17 cellular contexts compared by ENCODE assay signal in genomic region chr14:33774161-33774560, GRCh38.
"Had no signal": no experiment of that assay in that cellular context is flagged by ENCODE, and none has a peak within 500 bp of the region (broad histone marks: within the 10 kb centered on the region; RNA-seq: fewer than 3 reads in every experiment).

No MANE protein-coding gene starts in this region.

- H2AFZ ChIP-seq: hepatocyte had no signal

- H3K9me3 Mint-ChIP-seq: naive thymus-derived CD4-positive, alpha-beta T cell had no signal

- H3K36me3 ChIP-seq: esophagus muscularis mucosa, gastroesophageal sphincter, heart left ventricle, left lung, lower lobe of right lung had no signal

- H3K79me2 ChIP-seq: hepatocyte had no signal

- H3K4me2 ChIP-seq: hepatocyte had no signal

- H3K27me3 ChIP-seq: dorsolateral prefrontal cortex, esophagus muscularis mucosa, foreskin keratinocyte, gastroesophageal sphincter, heart left ventricle, left lung had no signal

- H3K9me3 ChIP-seq: esophagus muscularis mucosa, gastroesophageal sphincter, heart left ventricle, left lung, lower lobe of right lung had no signal

- H3K27ac ChIP-seq: coronary artery, esophagus muscularis mucosa, foreskin keratinocyte, gastroesophageal sphincter, heart left ventricle, hepatocyte, left lung, lower lobe of right lung had no signal

- H3K4me3 Mint-ChIP-seq: naive thymus-derived CD4-positive, alpha-beta T cell had no signal

- H3K4me1 Mint-ChIP-seq: naive thymus-derived CD4-positive, alpha-beta T cell had no signal

- H3K4me3 ChIP-seq: coronary artery, dorsolateral prefrontal cortex, esophagus muscularis mucosa, gastroesophageal sphincter, heart left ventricle, hepatocyte, left lung, lower lobe of right lung had no signal

- H3K4me1 ChIP-seq: foreskin keratinocyte, gastroesophageal sphincter, heart left ventricle, left lung, lower lobe of right lung had no signal

- H3K27ac Mint-ChIP-seq: naive thymus-derived CD4-positive, alpha-beta T cell had no signal

- H3K36me3 Mint-ChIP-seq: naive thymus-derived CD4-positive, alpha-beta T cell had no signal

- DNase-seq: dermis blood vessel endothelial cell; dorsolateral prefrontal cortex; effector CD4-positive, alpha-beta T cell; effector memory CD4-positive, alpha-beta T cell; heart left ventricle; left cardiac atrium; left lung; left ventricle myocardium superior; lower lobe of right lung; mesendoderm; midbrain; naive thymus-derived CD4-positive, alpha-beta T cell had no signal
